In the genomic region with DNA sequence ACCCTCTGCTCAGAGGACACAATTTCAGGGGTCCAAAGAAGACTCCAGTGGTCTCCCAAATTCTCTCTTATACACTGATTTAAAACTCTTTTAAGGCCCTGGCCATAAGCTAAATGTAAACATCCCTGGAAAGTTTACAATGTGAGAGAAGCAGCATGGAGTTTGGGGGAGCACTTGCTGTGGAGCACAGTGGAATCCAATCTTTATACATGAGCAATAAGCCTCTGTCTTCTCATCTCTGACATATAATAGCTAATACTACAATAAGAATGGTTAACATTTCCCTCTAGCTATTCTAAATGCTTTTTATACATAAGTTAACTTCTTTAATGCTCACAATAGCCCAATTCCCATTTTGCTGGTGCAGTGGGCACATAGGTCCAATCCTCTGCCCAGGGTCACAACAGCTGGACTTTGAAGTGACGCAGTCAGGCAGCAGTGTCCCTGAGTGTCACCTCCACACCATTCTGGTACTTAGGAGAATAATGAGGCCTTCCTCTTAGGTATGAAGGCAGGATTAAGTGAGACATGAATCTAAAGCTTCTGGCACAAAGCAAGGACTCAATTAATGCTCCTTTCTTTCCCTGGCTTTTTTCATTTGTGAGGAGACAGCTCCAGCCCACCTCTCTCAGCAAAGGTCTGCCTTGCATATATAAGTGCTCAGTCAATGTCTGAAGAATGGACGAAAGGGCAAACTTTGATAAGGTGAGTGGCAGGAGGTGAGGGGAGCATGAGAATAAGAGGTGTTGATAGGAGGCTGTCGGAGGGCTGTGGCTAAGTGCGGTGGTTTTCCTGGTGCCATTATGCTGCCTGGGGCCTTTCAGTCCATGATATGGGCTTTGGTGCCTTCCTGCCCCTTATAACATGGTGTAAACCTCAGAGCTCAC, we compare ENCODE assay signal across 16 cellular contexts. TPM values are rescaled to one million over a fixed set of nuclear protein-coding genes. Genes with fewer than 3 reads are reported as not detected.
DNase-seq lines count a peak whose midpoint lies in the region; ATAC-seq, FAIRE-seq and TF ChIP-seq lines count a peak whose summit lies in the region.
"Had no signal": no experiment of that assay in that cellular context is flagged by ENCODE, and none has a peak within 500 bp of the region (broad histone marks: within the 10 kb centered on the region; RNA-seq: fewer than 3 reads in every experiment).

No MANE protein-coding gene starts in this region.

- peak overlapping the region; percentile 70; the same call in 1 of the 2 replicates for H3K27ac Mint-ChIP-seq in HFFc6
- H3K27ac Mint-ChIP-seq in central memory CD8-positive, alpha-beta T cell (ENCODE audit: low read depth): peak overlapping the region; percentile 89
- H3K27ac Mint-ChIP-seq: activated naive CD4-positive, alpha-beta T cell treated with anti-CD3 and anti-CD28 coated beads for 36 hours had no signal

- H3K4me1 Mint-ChIP-seq in HFFc6 (ENCODE audit: low read depth): peaks cover 89% of the 10 kb centered on the region
- peaks cover 58% of the 10 kb centered on the region for H3K4me1 Mint-ChIP-seq in central memory CD8-positive, alpha-beta T cell

- no peaks in the 10 kb centered on the region for H3K9me3 Mint-ChIP-seq in HFFc6
- no peaks in the 10 kb centered on the region for H3K9me3 Mint-ChIP-seq in central memory CD8-positive, alpha-beta T cell
- H3K9me3 Mint-ChIP-seq: activated naive CD4-positive, alpha-beta T cell treated with anti-CD3 and anti-CD28 coated beads for 36 hours had no signal

- POLR2A ChIA-PET in AG04450 (lab: Yijun Ruan, JAX): interaction anchor here (0.6 kb wide), 1 partner anchor 116 kb away, joined by 11 read pairs; no protein-coding TSS in a partner anchor

- no peaks in the 10 kb centered on the region for H3K9me3 ChIP-seq in AG04450 (ENCODE audit: control insufficient read depth, insufficient read depth, low read length)
- H3K9me3 ChIP-seq in pancreas: no peaks in the 10 kb centered on the region
- H3K9me3 ChIP-seq: colonic mucosa, lower lobe of right lung had no signal

- DNase-seq in AG04450 (ENCODE audit: low read depth, low spot score) (no peak), HFFc6 (no peak), pancreas (no peak), germinal center (ENCODE audit: low spot score) (no peak)
- DNase-seq in central memory CD8-positive, alpha-beta T cell (ENCODE audit: low spot score in 2 of 2): no peak
- DNase-seq: activated CD4-positive, alpha-beta T cell treated with anti-CD3 and anti-CD28 coated beads for 1 hour; activated naive CD4-positive, alpha-beta T cell treated with anti-CD3 and anti-CD28 coated beads for 36 hours; colonic mucosa; H7; lower lobe of right lung had no signal

- CTCF ChIA-PET in AG04450 (lab: Charles Lee): interaction anchor here (1.0 to 2.7 kb wide), 2 partner anchors 49 to 51 kb away, joined by 3 to 10 read pairs; no protein-coding TSS in a partner anchor

- H3K4me3 Mint-ChIP-seq in HFFc6: no peak overlapping the region
- peak overlapping the region; percentile 6 for H3K4me3 Mint-ChIP-seq in central memory CD8-positive, alpha-beta T cell
- H3K4me3 Mint-ChIP-seq: activated naive CD4-positive, alpha-beta T cell treated with anti-CD3 and anti-CD28 coated beads for 36 hours had no signal

- intact Hi-C loops in pancreas (cut with DNase I): loop anchor here in 2 of 3 donors (5.0 to 10.0 kb wide), 3 partner anchors 41 to 599 kb away; partner anchors contain the start of gene TIPARP (in 1 of the 2)

- WGBS in pancreas, 2 donors: 63 to 80% methylated on average over 4 of the region's 4 CpGs

- H3K27me3 ChIP-seq in AG04450 (ENCODE audit: control insufficient read depth, insufficient read depth, low read length) (no peaks in the 10 kb centered on the region), pancreas (no peaks in the 10 kb centered on the region)
- H3K27me3 ChIP-seq: colonic mucosa had no signal

- no peaks in the 10 kb centered on the region for H3K27me3 Mint-ChIP-seq in HFFc6 (ENCODE audit: insufficient read depth)
- no peaks in the 10 kb centered on the region for H3K27me3 Mint-ChIP-seq in central memory CD8-positive, alpha-beta T cell

- TF ChIP-seq CTCF in AG04450 (IDR thresholded peaks at IDR 0.05; ENCODE audit: low read depth, low read length) (no peak), HFFc6 (IDR thresholded peaks at IDR 0.05) (no peak), pancreas (IDR thresholded peaks at IDR 0.05) (no peak)

- no peak for FAIRE-seq in pancreas (lab: Jason Lieb, UNC)
- FAIRE-seq: GM18507 had no signal

- H3K36me3 Mint-ChIP-seq in HFFc6 (ENCODE audit: low read depth): no peaks in the 10 kb centered on the region
- peaks cover 5% of the 10 kb centered on the region for H3K36me3 Mint-ChIP-seq in central memory CD8-positive, alpha-beta T cell (ENCODE audit: insufficient read depth)

- H3K27ac ChIP-seq in AG04450 (ENCODE audit: low read depth, low read length): peak overlapping the region; percentile 11
- H3K27ac ChIP-seq in pancreas: peak overlapping the region; percentile 42 to 80 (median 53)
- H3K27ac ChIP-seq: colonic mucosa had no signal

- H3K4me3 ChIP-seq in AG04450 (ENCODE audit: low read depth, low read length) (no peak overlapping the region), pancreas (no peak overlapping the region)
- H3K4me3 ChIP-seq: colonic mucosa, lower lobe of right lung had no signal

- H3K4me1 ChIP-seq in pancreas: peaks cover 57 to 71% (median 63%) of the 10 kb centered on the region in 3 donors

- no peak for ATAC-seq in central memory CD8-positive, alpha-beta T cell (replicated peaks; ENCODE audit: extremely low read depth, poor library complexity, severe bottlenecking)
- ATAC-seq in pancreas: no peak
- ATAC-seq in GM18909 (IDR thresholded peaks at IDR 0.05; ENCODE audit: poor library complexity, unreplicated experiment): no peak
- no peak for ATAC-seq in GM19023 (IDR thresholded peaks at IDR 0.05; ENCODE audit: unreplicated experiment)
- ATAC-seq in HG03025 (IDR thresholded peaks at IDR 0.05; ENCODE audit: low FRiP score, unreplicated experiment): no peak
- ATAC-seq: esophagus mucosa, lower lobe of right lung, SK-N-SH treated with all-trans-retinoic acid at 6 μM for 48 hours had no signal

- no peaks in the 10 kb centered on the region for H3K36me3 ChIP-seq in pancreas
- H3K36me3 ChIP-seq: colonic mucosa had no signal

RNA-seq across cellular contexts. Expression of gene CCNL1, which starts 26.3 kb away (rescaled TPM):
- 113 and 145 TPM in 2 replicates for polyA plus RNA-seq in AG04450 (2011; rRNA removed)
- 131 and 132 TPM in 2 replicates for polyA minus RNA-seq in AG04450 (2011; rRNA and poly(A)+ RNA removed)
- total RNA-seq in HFFc6 (2021; fragmentation: NEBNext Ultra II Directional; extraction: Animal tissue kit (Norgen Biotek cat#: 25700)): 10 to 100 TPM; 47.4 to 74.3 (median 65.1) TPM
- 10 to 100 TPM; 30.2 to 77.9 (median 40.3) TPM for total RNA-seq in pancreas
- 100 to 1,000 TPM in 1 of 2 donors, 10 to 100 TPM in 1; 67.9 to 149 TPM for polyA plus RNA-seq in pancreas
